In the genomic region with DNA sequence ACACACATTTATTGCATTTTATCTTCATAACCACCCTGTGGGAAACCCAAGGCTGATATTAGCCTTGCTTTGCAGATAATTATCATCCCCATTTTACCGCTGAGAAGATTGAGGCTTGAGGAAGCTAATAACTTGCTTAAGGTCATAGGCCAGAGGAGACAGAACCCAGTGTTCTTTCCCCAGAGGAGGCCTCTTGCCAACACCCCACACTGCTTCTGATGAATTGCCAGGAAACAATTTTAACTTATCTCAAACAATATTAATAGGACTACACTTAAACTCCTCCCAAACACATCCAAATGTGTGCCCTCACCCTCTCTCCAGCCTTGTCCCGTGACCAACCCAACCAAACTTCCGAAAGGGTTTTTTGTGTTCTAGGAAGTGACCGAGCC, we compare ENCODE assay signal across 9 cellular contexts. TPM values are rescaled to one million over a fixed set of nuclear protein-coding genes. Genes with fewer than 3 reads are reported as not detected.
DNase-seq lines count a peak whose midpoint lies in the region; TF ChIP-seq lines count a peak whose summit lies in the region.
"Had no signal": no experiment of that assay in that cellular context is flagged by ENCODE, and none has a peak within 500 bp of the region (broad histone marks: within the 10 kb centered on the region; RNA-seq: fewer than 3 reads in every experiment).

No MANE protein-coding gene starts in this region.

- CTCF ChIA-PET in PC-9 (lab: Charles Lee): no interaction called here

- H3K9me3 Mint-ChIP-seq in dendritic cell treated with granulocyte-macrophage colony-stimulating factor and Interleukin-4, amounts not matched to agents 40 ng/mL and 50 ng/mL, for 4 days: no peaks in the 10 kb centered on the region

- peak overlapping the region; percentile 88 to 100 (median 97) for H3K4me2 ChIP-seq in BLaER1 treated with 17β-estradiol and CSF1 and Interleukin-3, amounts not matched to agents 10 nM and 100 nM
- peak overlapping the region; percentile 77 for H3K4me2 ChIP-seq in PC-9

- peak overlapping the region; percentile 85 for H3K27ac Mint-ChIP-seq in dendritic cell treated with granulocyte-macrophage colony-stimulating factor and Interleukin-4, amounts not matched to agents 40 ng/mL and 50 ng/mL, for 4 days

- peaks cover 8 to 11% (median 9%) of the 10 kb centered on the region in 11 experiments for H3K36me3 ChIP-seq in BLaER1 treated with 17β-estradiol and CSF1 and Interleukin-3, amounts not matched to agents 10 nM and 100 nM
- peaks cover 8% of the 10 kb centered on the region for H3K36me3 ChIP-seq in PC-9 (ENCODE audit: low read depth)
- H3K36me3 ChIP-seq in muscle layer of duodenum (ENCODE audit: control insufficient read depth in 1 of 2, insufficient read depth in 2 of 2, low read length in 2 of 2): peaks cover 5 to 15% of the 10 kb centered on the region in 2 donors

- H3K9me3 ChIP-seq in BLaER1 treated with 17β-estradiol and CSF1 and Interleukin-3, amounts not matched to agents 10 nM and 100 nM (replicated peaks in 1 of 11): no peaks in the 10 kb centered on the region
- H3K9me3 ChIP-seq in PC-9 (ENCODE audit: insufficient read depth, low read depth): no peaks in the 10 kb centered on the region
- no peaks in the 10 kb centered on the region for H3K9me3 ChIP-seq in muscle layer of duodenum (ENCODE audit: control insufficient read depth in 1 of 2, low read length in 2 of 2)
- H3K9me3 ChIP-seq: SK-N-SH had no signal

- peaks cover 10% of the 10 kb centered on the region for H3K36me3 Mint-ChIP-seq in dendritic cell treated with granulocyte-macrophage colony-stimulating factor and Interleukin-4, amounts not matched to agents 40 ng/mL and 50 ng/mL, for 4 days (ENCODE audit: low read depth)

- peaks cover 0 to 29% (median 21%) of the 10 kb centered on the region in 11 experiments; a peak in 18 of 22 replicates for H4K20me1 ChIP-seq in BLaER1 treated with 17β-estradiol and CSF1 and Interleukin-3, amounts not matched to agents 10 nM and 100 nM
- peaks cover 13% of the 10 kb centered on the region for H4K20me1 ChIP-seq in PC-9 (ENCODE audit: insufficient read depth)

- peaks cover 54% of the 10 kb centered on the region for H3K79me2 ChIP-seq in PC-9 (ENCODE audit: low read depth)

- H3K27ac ChIP-seq in BLaER1 treated with 17β-estradiol and CSF1 and Interleukin-3, amounts not matched to agents 10 nM and 100 nM: peak overlapping the region; percentile 51 to 97 (median 94); a peak in 21 of 22 replicates
- H3K27ac ChIP-seq in PC-9 (peak overlapping the region; percentile 74), muscle layer of duodenum (ENCODE audit: low read length) (peak overlapping the region; percentile 88)

- H3K9ac ChIP-seq in BLaER1 treated with 17β-estradiol and CSF1 and Interleukin-3, amounts not matched to agents 10 nM and 100 nM: peak overlapping the region; percentile 45 to 95 (median 72)
- H3K9ac ChIP-seq: SK-N-SH had no signal

- H3K4me3 Mint-ChIP-seq in dendritic cell treated with granulocyte-macrophage colony-stimulating factor and Interleukin-4, amounts not matched to agents 40 ng/mL and 50 ng/mL, for 4 days: peak overlapping the region; percentile 78

- peaks cover 60% of the 10 kb centered on the region for H3F3A ChIP-seq in PC-9 (ENCODE audit: insufficient read depth, low read depth)

- peak overlapping the region; percentile 26 to 56 (median 48) for H3K4me3 ChIP-seq in BLaER1 treated with 17β-estradiol and CSF1 and Interleukin-3, amounts not matched to agents 10 nM and 100 nM
- H3K4me3 ChIP-seq in PC-9 (peak overlapping the region; percentile 40; the same call in 1 of the 2 replicates), muscle layer of duodenum (ENCODE audit: low read depth in 1 of 2, low read length in 2 of 2) (no peak overlapping the region)

- TF ChIP-seq CTCF in PC-9 (conservative IDR thresholded peaks at IDR 0.05): no peak

- no peaks in the 10 kb centered on the region for H3K27me3 Mint-ChIP-seq in dendritic cell treated with granulocyte-macrophage colony-stimulating factor and Interleukin-4, amounts not matched to agents 40 ng/mL and 50 ng/mL, for 4 days

- no peaks in the 10 kb centered on the region for H3K9me2 ChIP-seq in PC-9 (ENCODE audit: insufficient read depth)
- H3K9me2 ChIP-seq: SK-N-SH had no signal

- DNase-seq in PC-9 (no peak), kidney tubule cell (ENCODE audit: low spot score) (no peak), HPDE6-E6E7 (ENCODE audit: extremely low spot score) (no peak), Kasumi-1 (lab: John Stamatoyannopoulos, UW) (no peak), NCI-H2196 treated with DMSO at 0.1 percent for 48 hours (lab: John Stamatoyannopoulos, UW; ENCODE audit: unreplicated experiment) (no peak)
- DNase-seq: SK-N-SH had no signal

- no peak overlapping the region for H2AFZ ChIP-seq in PC-9

- H3K4me1 ChIP-seq in BLaER1 treated with 17β-estradiol and CSF1 and Interleukin-3, amounts not matched to agents 10 nM and 100 nM: peaks cover 42 to 58% (median 55%) of the 10 kb centered on the region in 10 experiments
- H3K4me1 ChIP-seq in PC-9 (replicated peaks; ENCODE audit: insufficient read depth): peaks cover 59% of the 10 kb centered on the region
- peaks cover 13 to 31% of the 10 kb centered on the region in 2 donors for H3K4me1 ChIP-seq in muscle layer of duodenum (ENCODE audit: control insufficient read depth in 1 of 2, insufficient read depth in 2 of 2, low read length in 2 of 2)

- peaks cover 42% of the 10 kb centered on the region for H3K4me1 Mint-ChIP-seq in dendritic cell treated with granulocyte-macrophage colony-stimulating factor and Interleukin-4, amounts not matched to agents 40 ng/mL and 50 ng/mL, for 4 days (ENCODE audit: low read depth)

- H3K27me3 ChIP-seq in BLaER1 treated with 17β-estradiol and CSF1 and Interleukin-3, amounts not matched to agents 10 nM and 100 nM: no peaks in the 10 kb centered on the region
- H3K27me3 ChIP-seq in PC-9 (ENCODE audit: insufficient read depth, low read depth) (no peaks in the 10 kb centered on the region), muscle layer of duodenum (ENCODE audit: low read depth, low read length) (no peaks in the 10 kb centered on the region)

- no TSS peak for BruUV-seq in PC-9 (replicated peaks; lab: Mats Ljungman, UMichigan)

- POLR2A ChIA-PET in PC-9 (lab: Charles Lee; ENCODE audit: unreplicated experiment): no interaction called here

- intact Hi-C loops in PC-9 (cut with micrococcal nuclease; ENCODE audit: unreplicated experiment): loop anchor here (5.0 kb wide), 1 partner anchor 56 kb away; the partner anchor contains the start of gene RPL13
- intact Hi-C loops in dendritic cell treated with granulocyte-macrophage colony-stimulating factor and Interleukin-4, amounts not matched to agents 40 ng/mL and 50 ng/mL, for 4 days (cut with micrococcal nuclease): loop anchor here (5.0 kb wide), 3 partner anchors 34 to 389 kb away; no protein-coding TSS in a partner anchor

RNA-seq across cellular contexts. Expression of gene SPG7, which starts 2.1 kb away (rescaled TPM):
- total RNA-seq in PC-9 (2021): 160 and 198 TPM in 2 replicates

RNA-seq across cellular contexts. Expression of gene ANKRD11, which starts 15.7 kb away (rescaled TPM):
- total RNA-seq in PC-9 (2021): 206 and 220 TPM in 2 replicates

RNA-seq across cellular contexts. Expression of gene RPL13, which starts 54.4 kb away (rescaled TPM):
- 2,045 and 3,124 TPM in 2 replicates for total RNA-seq in PC-9 (2021)

Comparison
In these comparisons a context has a peak if more than half of its experiments do, and no peak if none do; other contexts are left out.
1. H3K4me3 ChIP-seq: peak in BLaER1 treated with 17β-estradiol and CSF1 and Interleukin-3, amounts not matched to agents 10 nM and 100 nM (10 of 10) and PC-9 (single experiment); none in muscle layer of duodenum (0 of 2).
2. Peak in every context shown above with its lines, with median percentiles within 50 percentile points of each other: H3K27ac ChIP-seq.